20 cellular contexts compared by ENCODE assay signal in genomic region chrX:154334496-154334895, GRCh38. TPM values are rescaled to one million over a fixed set of nuclear protein-coding genes. Genes with fewer than 3 reads are reported as not detected.
DNase-seq lines count a peak whose midpoint lies in the region; ATAC-seq and TF ChIP-seq lines count a peak whose summit lies in the region.
"Had no signal": no experiment of that assay in that cellular context is flagged by ENCODE, and none has a peak within 500 bp of the region (broad histone marks: within the 10 kb centered on the region; RNA-seq: fewer than 3 reads in every experiment).

No MANE protein-coding gene starts in this region.

- TF ChIP-seq CTCF in CD14-positive monocyte (IDR thresholded peaks at IDR 0.05), result no peak
- no peak for TF ChIP-seq CTCF in CD4-positive, alpha-beta T cell (IDR thresholded peaks at IDR 0.05)

- peaks cover 0 to 3% (median 0%) of the 10 kb centered on the region in 7 donors for H3K9me3 Mint-ChIP-seq in CD14-positive monocyte
- no peaks in the 10 kb centered on the region for H3K9me3 Mint-ChIP-seq in CD4-positive, alpha-beta T cell
- H3K9me3 Mint-ChIP-seq in activated CD4-positive, alpha-beta memory T cell treated with anti-CD3 and anti-CD28 coated beads for 36 hours, result no peaks in the 10 kb centered on the region
- H3K9me3 Mint-ChIP-seq in memory B cell, result no peaks in the 10 kb centered on the region
- H3K9me3 Mint-ChIP-seq: CD8-positive, alpha-beta memory T cell had no signal

- no peak overlapping the region for H3K27ac ChIP-seq in CD4-positive, alpha-beta T cell (ENCODE audit: low read depth, low read length)
- H3K27ac ChIP-seq: ascending aorta, RWPE1, sigmoid colon had no signal

- POLR2A ChIA-PET in CD4-positive, alpha-beta T cell (lab: Charles Lee), result interaction anchor here (1.3 kb wide), 1 partner anchor 45 kb away, joined by 4 read pairs; the partner anchor contains the start of gene EMD
- POLR2A ChIA-PET in activated CD4-positive, alpha-beta memory T cell treated with anti-CD3 and anti-CD28 coated beads for 36 hours (lab: Charles Lee), result no interaction called here

- H3K36me3 Mint-ChIP-seq in CD14-positive monocyte, result no peaks in the 10 kb centered on the region
- no peaks in the 10 kb centered on the region for H3K36me3 Mint-ChIP-seq in CD4-positive, alpha-beta T cell (ENCODE audit: low read depth)
- H3K36me3 Mint-ChIP-seq in activated CD4-positive, alpha-beta memory T cell treated with anti-CD3 and anti-CD28 coated beads for 36 hours, result no peaks in the 10 kb centered on the region
- H3K36me3 Mint-ChIP-seq in memory B cell, result no peaks in the 10 kb centered on the region
- H3K36me3 Mint-ChIP-seq: CD8-positive, alpha-beta memory T cell had no signal

- CTCF ChIA-PET in CD4-positive, alpha-beta T cell (lab: Charles Lee), result no interaction called here
- CTCF ChIA-PET in activated CD4-positive, alpha-beta memory T cell treated with anti-CD3 and anti-CD28 coated beads for 36 hours (lab: Charles Lee), result no interaction called here

- H3K4me3 Mint-ChIP-seq in CD14-positive monocyte, result no peak overlapping the region
- H3K4me3 Mint-ChIP-seq in CD4-positive, alpha-beta T cell, result no peak overlapping the region
- H3K4me3 Mint-ChIP-seq in activated CD4-positive, alpha-beta memory T cell treated with anti-CD3 and anti-CD28 coated beads for 36 hours, result peak overlapping the region; percentile 36
- H3K4me3 Mint-ChIP-seq in memory B cell, result peak overlapping the region; percentile 21

- no peak for ATAC-seq in CD4-positive, alpha-beta T cell (ENCODE audit: poor library complexity)
- no peak for ATAC-seq in memory B cell (ENCODE audit: low read depth)

- H3K9me3 ChIP-seq in CD4-positive, alpha-beta T cell (ENCODE audit: control insufficient read depth, low read length), result no peaks in the 10 kb centered on the region
- H3K9me3 ChIP-seq: ascending aorta, HAP-1, sigmoid colon had no signal

- DNase-seq in CD14-positive monocyte (ENCODE audit: low spot score) (no peak), memory B cell (ENCODE audit: low spot score in 2 of 2) (no peak), SKM-1 (lab: John Stamatoyannopoulos, UW; ENCODE audit: unreplicated experiment) (no peak), DMS114 treated with DMSO at 0.1 percent for 48 hours (lab: John Stamatoyannopoulos, UW; ENCODE audit: unreplicated experiment) (no peak), AG08395 (ENCODE audit: low spot score) (no peak)
- DNase-seq in CD4-positive, alpha-beta T cell, result no peak
- DNase-seq in activated CD4-positive, alpha-beta memory T cell treated with anti-CD3 and anti-CD28 coated beads for 36 hours, result peak; percentile 66
- DNase-seq: CD8-positive, alpha-beta memory T cell; NCI-H1048; NCI-H82; occipital lobe; sigmoid colon had no signal

- no peaks in the 10 kb centered on the region for H3K27me3 ChIP-seq in CD4-positive, alpha-beta T cell (ENCODE audit: control insufficient read depth, insufficient read depth, low read length)
- H3K27me3 ChIP-seq: ascending aorta, sigmoid colon had no signal

- intact Hi-C loops in CD14-positive monocyte (cut with micrococcal nuclease), result no loop called here
- intact Hi-C loops in CD4-positive, alpha-beta T cell (cut with DNase I, micrococcal nuclease), result no loop called here
- intact Hi-C loops in activated CD4-positive, alpha-beta memory T cell treated with anti-CD3 and anti-CD28 coated beads for 36 hours (cut with micrococcal nuclease), result no loop called here

- H3K27ac Mint-ChIP-seq in CD14-positive monocyte, result peak overlapping the region; percentile 68 to 96 (median 90)
- H3K27ac Mint-ChIP-seq in CD4-positive, alpha-beta T cell, result peak overlapping the region; percentile 61
- peak overlapping the region; percentile 71 for H3K27ac Mint-ChIP-seq in activated CD4-positive, alpha-beta memory T cell treated with anti-CD3 and anti-CD28 coated beads for 36 hours
- peak overlapping the region; percentile 50 for H3K27ac Mint-ChIP-seq in memory B cell

- H3K27me3 Mint-ChIP-seq in CD14-positive monocyte (ENCODE audit: low read depth in 3 of 3) (peaks cover 0 to 9% (median 0%) of the 10 kb centered on the region in 3 donors), memory B cell (no peaks in the 10 kb centered on the region)
- H3K27me3 Mint-ChIP-seq in CD4-positive, alpha-beta T cell, result no peaks in the 10 kb centered on the region
- H3K27me3 Mint-ChIP-seq in activated CD4-positive, alpha-beta memory T cell treated with anti-CD3 and anti-CD28 coated beads for 36 hours, result no peaks in the 10 kb centered on the region

- H3K4me1 Mint-ChIP-seq in CD14-positive monocyte (peaks cover 28% of the 10 kb centered on the region), memory B cell (peaks cover 13% of the 10 kb centered on the region)
- H3K4me1 Mint-ChIP-seq in CD4-positive, alpha-beta T cell (ENCODE audit: low read depth), result peaks cover 30% of the 10 kb centered on the region
- H3K4me1 Mint-ChIP-seq in activated CD4-positive, alpha-beta memory T cell treated with anti-CD3 and anti-CD28 coated beads for 36 hours (ENCODE audit: low read depth), result peaks cover 18% of the 10 kb centered on the region

RNA-seq across cellular contexts. Expression of gene TKTL1, which starts 38.9 kb away (rescaled TPM):
- polyA plus RNA-seq in CD14-positive monocyte, result under 1 TPM; 0.20 to 0.60 TPM
- total RNA-seq in CD4-positive, alpha-beta T cell, result 1 to 10 TPM; 1.7 to 2.3 TPM
- total RNA-seq in activated CD4-positive, alpha-beta memory T cell treated with anti-CD3 and anti-CD28 coated beads for 36 hours, result under 1 TPM; 0.15 to 0.21 TPM
- total RNA-seq: ascending aorta had no signal
- polyA plus RNA-seq: esophagus, keratinocyte had no signal

RNA-seq across cellular contexts. Expression of gene TEX28, which starts 39.6 kb away (rescaled TPM):
- not detected for polyA plus RNA-seq in CD14-positive monocyte
- total RNA-seq in CD4-positive, alpha-beta T cell, result not detected
- total RNA-seq in activated CD4-positive, alpha-beta memory T cell treated with anti-CD3 and anti-CD28 coated beads for 36 hours, result not detected
- total RNA-seq: activated CD8-positive, alpha-beta memory T cell treated with anti-CD3 and anti-CD28 coated beads for 36 hours; ascending aorta; CD8-positive, alpha-beta memory T cell; mesenteric fat pad; occipital lobe; sigmoid colon; T-helper 2 cell treated with Interferon-gamma antibody and Interleukin-4, amounts not matched to agents 100 ng/mL and 5 ng/mL, for 36 hours had no signal
- polyA plus RNA-seq: CD8-positive, alpha-beta memory T cell; esophagus; keratinocyte; sigmoid colon had no signal

RNA-seq across cellular contexts. Expression of gene FLNA, which starts 39.9 kb away (rescaled TPM):
- 100 to 1,000 TPM; 111 to 219 TPM for polyA plus RNA-seq in CD14-positive monocyte
- total RNA-seq in CD4-positive, alpha-beta T cell, result 1,000 to 10,000 TPM; 1,012 to 1,022 TPM
- total RNA-seq in activated CD4-positive, alpha-beta memory T cell treated with anti-CD3 and anti-CD28 coated beads for 36 hours, result 1,000 to 10,000 TPM; 1,023 to 1,032 TPM

RNA-seq across cellular contexts. Expression of gene EMD, which starts 44.6 kb away (rescaled TPM):
- 10 to 100 TPM; 14.0 to 17.6 TPM for polyA plus RNA-seq in CD14-positive monocyte
- 100 to 1,000 TPM; 164 to 178 TPM for total RNA-seq in CD4-positive, alpha-beta T cell
- 10 to 100 TPM; 75.8 to 79.1 TPM for total RNA-seq in activated CD4-positive, alpha-beta memory T cell treated with anti-CD3 and anti-CD28 coated beads for 36 hours

Comparison
In these comparisons a context has a peak if more than half of its experiments do, and no peak if none do; other contexts are left out.
1. H3K4me3 Mint-ChIP-seq: peak in activated CD4-positive, alpha-beta memory T cell treated with anti-CD3 and anti-CD28 coated beads for 36 hours (single experiment) and memory B cell (single experiment); none in CD14-positive monocyte (0 of 2) and CD4-positive, alpha-beta T cell (single experiment).
2. Peak in every context shown above with its lines, with median percentiles within 50 percentile points of each other: H3K27ac Mint-ChIP-seq.